1 cellular context compared by ENCODE assay signal in the genomic region with DNA sequence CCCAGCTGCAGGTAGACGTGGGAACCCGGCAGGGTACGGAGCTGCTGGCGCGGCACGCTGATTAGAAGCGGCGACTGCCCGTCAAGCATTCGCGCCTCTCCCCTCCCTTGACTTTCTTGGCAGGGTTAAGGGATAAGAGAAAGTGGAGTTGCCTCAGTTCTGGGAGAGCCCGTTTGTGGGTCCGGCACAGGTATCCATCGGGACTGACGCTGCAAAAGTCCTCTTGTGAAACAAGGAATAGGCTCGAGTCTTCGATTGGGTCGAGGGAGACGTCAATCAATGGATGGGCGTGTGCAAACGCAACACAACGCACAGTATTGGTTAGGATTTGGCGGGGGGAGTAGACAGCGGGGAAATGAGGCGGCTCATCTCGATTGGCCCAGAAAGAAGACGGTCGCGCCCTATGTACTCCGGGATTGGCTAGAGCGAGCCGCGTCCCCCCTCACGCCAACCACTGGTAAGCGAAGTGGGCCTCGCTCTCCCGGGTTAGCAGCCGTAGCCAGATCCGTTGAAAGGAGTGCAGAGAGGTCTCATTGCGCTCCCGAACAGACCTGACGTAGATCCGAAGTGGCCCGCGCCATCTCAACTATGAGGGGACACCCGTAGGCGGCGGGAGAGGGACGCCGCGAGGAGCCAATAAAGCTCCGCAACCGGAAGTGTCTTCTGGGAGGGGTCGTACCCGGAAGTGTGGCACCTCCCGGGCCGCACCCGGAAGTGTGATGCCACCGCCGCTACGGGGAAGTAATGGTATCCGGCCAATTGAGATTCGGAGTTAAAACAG.
TF ChIP-seq lines count a peak whose summit lies in the region.

A gene (plus strand): TSS at position 713 of the 781 bp plus-strand sequence. CDS start 296 bp downstream, outside the sequence.

TF ChIP-seq in GM12878, 131 proteins besides CTCF, POLR2A, EP300 and RAD21 (continued from another document and continues in another):
- peak; percentile 50 for TF ChIP-seq SIX5 (IDR thresholded peaks at IDR 0.05; ENCODE audit: low read depth, low read length, severe bottlenecking)
- peak; percentile 72 for TF ChIP-seq EED (IDR thresholded peaks at IDR 0.05; ENCODE audit: low read depth)
- TF ChIP-seq, protein P1, sequence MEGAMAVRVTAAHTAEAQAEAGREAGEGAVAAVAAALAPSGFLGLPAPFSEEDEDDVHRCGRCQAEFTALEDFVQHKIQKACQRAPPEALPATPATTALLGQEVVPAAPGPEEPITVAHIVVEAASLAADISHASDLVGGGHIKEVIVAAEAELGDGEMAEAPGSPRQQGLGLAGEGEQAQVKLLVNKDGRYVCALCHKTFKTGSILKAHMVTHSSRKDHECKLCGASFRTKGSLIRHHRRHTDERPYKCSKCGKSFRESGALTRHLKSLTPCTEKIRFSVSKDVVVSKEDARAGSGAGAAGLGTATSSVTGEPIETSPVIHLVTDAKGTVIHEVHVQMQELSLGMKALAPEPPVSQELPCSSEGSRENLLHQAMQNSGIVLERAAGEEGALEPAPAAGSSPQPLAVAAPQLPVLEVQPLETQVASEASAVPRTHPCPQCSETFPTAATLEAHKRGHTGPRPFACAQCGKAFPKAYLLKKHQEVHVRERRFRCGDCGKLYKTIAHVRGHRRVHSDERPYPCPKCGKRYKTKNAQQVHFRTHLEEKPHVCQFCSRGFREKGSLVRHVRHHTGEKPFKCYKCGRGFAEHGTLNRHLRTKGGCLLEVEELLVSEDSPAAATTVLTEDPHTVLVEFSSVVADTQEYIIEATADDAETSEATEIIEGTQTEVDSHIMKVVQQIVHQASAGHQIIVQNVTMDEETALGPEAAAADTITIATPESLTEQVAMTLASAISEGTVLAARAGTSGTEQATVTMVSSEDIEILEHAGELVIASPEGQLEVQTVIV (IDR thresholded peaks at IDR 0.05; ENCODE audit: borderline replicate concordance, partially characterized antibody) = peak; percentile 93
- TF ChIP-seq, protein P2, sequence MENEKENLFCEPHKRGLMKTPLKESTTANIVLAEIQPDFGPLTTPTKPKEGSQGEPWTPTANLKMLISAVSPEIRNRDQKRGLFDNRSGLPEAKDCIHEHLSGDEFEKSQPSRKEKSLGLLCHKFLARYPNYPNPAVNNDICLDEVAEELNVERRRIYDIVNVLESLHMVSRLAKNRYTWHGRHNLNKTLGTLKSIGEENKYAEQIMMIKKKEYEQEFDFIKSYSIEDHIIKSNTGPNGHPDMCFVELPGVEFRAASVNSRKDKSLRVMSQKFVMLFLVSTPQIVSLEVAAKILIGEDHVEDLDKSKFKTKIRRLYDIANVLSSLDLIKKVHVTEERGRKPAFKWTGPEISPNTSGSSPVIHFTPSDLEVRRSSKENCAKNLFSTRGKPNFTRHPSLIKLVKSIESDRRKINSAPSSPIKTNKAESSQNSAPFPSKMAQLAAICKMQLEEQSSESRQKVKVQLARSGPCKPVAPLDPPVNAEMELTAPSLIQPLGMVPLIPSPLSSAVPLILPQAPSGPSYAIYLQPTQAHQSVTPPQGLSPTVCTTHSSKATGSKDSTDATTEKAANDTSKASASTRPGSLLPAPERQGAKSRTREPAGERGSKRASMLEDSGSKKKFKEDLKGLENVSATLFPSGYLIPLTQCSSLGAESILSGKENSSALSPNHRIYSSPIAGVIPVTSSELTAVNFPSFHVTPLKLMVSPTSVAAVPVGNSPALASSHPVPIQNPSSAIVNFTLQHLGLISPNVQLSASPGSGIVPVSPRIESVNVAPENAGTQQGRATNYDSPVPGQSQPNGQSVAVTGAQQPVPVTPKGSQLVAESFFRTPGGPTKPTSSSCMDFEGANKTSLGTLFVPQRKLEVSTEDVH (IDR thresholded peaks at IDR 0.05; ENCODE audit: low read depth, partially characterized antibody) = peak; percentile 90
- TF ChIP-seq POU2F2 (IDR thresholded peaks at IDR 0.05; ENCODE audit: borderline replicate concordance, low read depth, low read length) = peak; percentile 64; the same call in 1 of the 3 replicates
- no peak for TF ChIP-seq SUZ12 (IDR thresholded peaks at IDR 0.05; ENCODE audit: unreplicated experiment)
- TF ChIP-seq, protein P3, sequence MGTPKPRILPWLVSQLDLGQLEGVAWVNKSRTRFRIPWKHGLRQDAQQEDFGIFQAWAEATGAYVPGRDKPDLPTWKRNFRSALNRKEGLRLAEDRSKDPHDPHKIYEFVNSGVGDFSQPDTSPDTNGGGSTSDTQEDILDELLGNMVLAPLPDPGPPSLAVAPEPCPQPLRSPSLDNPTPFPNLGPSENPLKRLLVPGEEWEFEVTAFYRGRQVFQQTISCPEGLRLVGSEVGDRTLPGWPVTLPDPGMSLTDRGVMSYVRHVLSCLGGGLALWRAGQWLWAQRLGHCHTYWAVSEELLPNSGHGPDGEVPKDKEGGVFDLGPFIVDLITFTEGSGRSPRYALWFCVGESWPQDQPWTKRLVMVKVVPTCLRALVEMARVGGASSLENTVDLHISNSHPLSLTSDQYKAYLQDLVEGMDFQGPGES (IDR thresholded peaks at IDR 0.05) = peak; percentile 88
- TF ChIP-seq, protein P4, sequence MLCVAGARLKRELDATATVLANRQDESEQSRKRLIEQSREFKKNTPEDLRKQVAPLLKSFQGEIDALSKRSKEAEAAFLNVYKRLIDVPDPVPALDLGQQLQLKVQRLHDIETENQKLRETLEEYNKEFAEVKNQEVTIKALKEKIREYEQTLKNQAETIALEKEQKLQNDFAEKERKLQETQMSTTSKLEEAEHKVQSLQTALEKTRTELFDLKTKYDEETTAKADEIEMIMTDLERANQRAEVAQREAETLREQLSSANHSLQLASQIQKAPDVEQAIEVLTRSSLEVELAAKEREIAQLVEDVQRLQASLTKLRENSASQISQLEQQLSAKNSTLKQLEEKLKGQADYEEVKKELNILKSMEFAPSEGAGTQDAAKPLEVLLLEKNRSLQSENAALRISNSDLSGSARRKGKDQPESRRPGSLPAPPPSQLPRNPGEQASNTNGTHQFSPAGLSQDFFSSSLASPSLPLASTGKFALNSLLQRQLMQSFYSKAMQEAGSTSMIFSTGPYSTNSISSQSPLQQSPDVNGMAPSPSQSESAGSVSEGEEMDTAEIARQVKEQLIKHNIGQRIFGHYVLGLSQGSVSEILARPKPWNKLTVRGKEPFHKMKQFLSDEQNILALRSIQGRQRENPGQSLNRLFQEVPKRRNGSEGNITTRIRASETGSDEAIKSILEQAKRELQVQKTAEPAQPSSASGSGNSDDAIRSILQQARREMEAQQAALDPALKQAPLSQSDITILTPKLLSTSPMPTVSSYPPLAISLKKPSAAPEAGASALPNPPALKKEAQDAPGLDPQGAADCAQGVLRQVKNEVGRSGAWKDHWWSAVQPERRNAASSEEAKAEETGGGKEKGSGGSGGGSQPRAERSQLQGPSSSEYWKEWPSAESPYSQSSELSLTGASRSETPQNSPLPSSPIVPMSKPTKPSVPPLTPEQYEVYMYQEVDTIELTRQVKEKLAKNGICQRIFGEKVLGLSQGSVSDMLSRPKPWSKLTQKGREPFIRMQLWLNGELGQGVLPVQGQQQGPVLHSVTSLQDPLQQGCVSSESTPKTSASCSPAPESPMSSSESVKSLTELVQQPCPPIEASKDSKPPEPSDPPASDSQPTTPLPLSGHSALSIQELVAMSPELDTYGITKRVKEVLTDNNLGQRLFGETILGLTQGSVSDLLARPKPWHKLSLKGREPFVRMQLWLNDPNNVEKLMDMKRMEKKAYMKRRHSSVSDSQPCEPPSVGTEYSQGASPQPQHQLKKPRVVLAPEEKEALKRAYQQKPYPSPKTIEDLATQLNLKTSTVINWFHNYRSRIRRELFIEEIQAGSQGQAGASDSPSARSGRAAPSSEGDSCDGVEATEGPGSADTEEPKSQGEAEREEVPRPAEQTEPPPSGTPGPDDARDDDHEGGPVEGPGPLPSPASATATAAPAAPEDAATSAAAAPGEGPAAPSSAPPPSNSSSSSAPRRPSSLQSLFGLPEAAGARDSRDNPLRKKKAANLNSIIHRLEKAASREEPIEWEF (IDR thresholded peaks at IDR 0.05; ENCODE audit: insufficient replicate concordance, low read depth, low read length) = no peak
- no peak for TF ChIP-seq ZNF24 (IDR thresholded peaks at IDR 0.05)
- TF ChIP-seq, protein P5, sequence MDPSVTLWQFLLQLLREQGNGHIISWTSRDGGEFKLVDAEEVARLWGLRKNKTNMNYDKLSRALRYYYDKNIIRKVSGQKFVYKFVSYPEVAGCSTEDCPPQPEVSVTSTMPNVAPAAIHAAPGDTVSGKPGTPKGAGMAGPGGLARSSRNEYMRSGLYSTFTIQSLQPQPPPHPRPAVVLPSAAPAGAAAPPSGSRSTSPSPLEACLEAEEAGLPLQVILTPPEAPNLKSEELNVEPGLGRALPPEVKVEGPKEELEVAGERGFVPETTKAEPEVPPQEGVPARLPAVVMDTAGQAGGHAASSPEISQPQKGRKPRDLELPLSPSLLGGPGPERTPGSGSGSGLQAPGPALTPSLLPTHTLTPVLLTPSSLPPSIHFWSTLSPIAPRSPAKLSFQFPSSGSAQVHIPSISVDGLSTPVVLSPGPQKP (IDR thresholded peaks at IDR 0.05; ENCODE audit: low read depth, low read length) = peak; percentile 89
- peak in 1 of 2 experiments; percentile 53; a peak in 2 of 3 replicates for TF ChIP-seq EGR1 (IDR thresholded peaks at IDR 0.05; ENCODE audit: borderline replicate concordance in 1 of 2, low read depth in 2 of 2, low read length in 2 of 2)
- TF ChIP-seq MTA2 (IDR thresholded peaks at IDR 0.05; ENCODE audit: low read depth) = no peak
- TF ChIP-seq TBL1XR1 (IDR thresholded peaks at IDR 0.05; ENCODE audit: low read depth, low read length) = no peak
- TF ChIP-seq HDAC6 (IDR thresholded peaks at IDR 0.05; ENCODE audit: unreplicated experiment) = no peak
- TF ChIP-seq WRNIP1 (IDR thresholded peaks at IDR 0.05; ENCODE audit: borderline replicate concordance, low read depth, low read length) = no peak
- no peak for TF ChIP-seq KLF5 (IDR thresholded peaks at IDR 0.05; ENCODE audit: partially characterized antibody)
- no peak for TF ChIP-seq ZNF274 (IDR thresholded peaks at IDR 0.05; ENCODE audit: insufficient read depth, insufficient read length)
- TF ChIP-seq TARDBP (IDR thresholded peaks at IDR 0.05; ENCODE audit: borderline replicate concordance) = peak; percentile 68; the same call in 1 of the 2 replicates
- TF ChIP-seq ZNF384 (IDR thresholded peaks at IDR 0.05; ENCODE audit: borderline replicate concordance, low read depth, low read length) = no peak
- peak; percentile 95 for TF ChIP-seq SP1 (IDR thresholded peaks at IDR 0.05; ENCODE audit: low read depth, low read length)
- TF ChIP-seq CBFB (IDR thresholded peaks at IDR 0.05; ENCODE audit: low read depth) = 0 out of 2 replicates have a peak, but pooled peaks have one; percentile 19
- TF ChIP-seq CBX3 (IDR thresholded peaks at IDR 0.05; ENCODE audit: borderline replicate concordance, low read depth) = no peak
- TF ChIP-seq CREB1 (IDR thresholded peaks at IDR 0.05; ENCODE audit: low read depth) = peak; percentile 86
- TF ChIP-seq MYC (IDR thresholded peaks at IDR 0.05; ENCODE audit: insufficient read depth, insufficient read length, insufficient replicate concordance, low read length, severe bottlenecking) = no peak
- no peak for TF ChIP-seq ZNF622 (IDR thresholded peaks at IDR 0.05)
- no peak for TF ChIP-seq CHD1 (IDR thresholded peaks at IDR 0.05; ENCODE audit: low read depth, low read length)
- peak; percentile 41; the same call in 1 of the 2 replicates for TF ChIP-seq RUNX3 (IDR thresholded peaks at IDR 0.05; ENCODE audit: low read length)
- TF ChIP-seq, protein P6, sequence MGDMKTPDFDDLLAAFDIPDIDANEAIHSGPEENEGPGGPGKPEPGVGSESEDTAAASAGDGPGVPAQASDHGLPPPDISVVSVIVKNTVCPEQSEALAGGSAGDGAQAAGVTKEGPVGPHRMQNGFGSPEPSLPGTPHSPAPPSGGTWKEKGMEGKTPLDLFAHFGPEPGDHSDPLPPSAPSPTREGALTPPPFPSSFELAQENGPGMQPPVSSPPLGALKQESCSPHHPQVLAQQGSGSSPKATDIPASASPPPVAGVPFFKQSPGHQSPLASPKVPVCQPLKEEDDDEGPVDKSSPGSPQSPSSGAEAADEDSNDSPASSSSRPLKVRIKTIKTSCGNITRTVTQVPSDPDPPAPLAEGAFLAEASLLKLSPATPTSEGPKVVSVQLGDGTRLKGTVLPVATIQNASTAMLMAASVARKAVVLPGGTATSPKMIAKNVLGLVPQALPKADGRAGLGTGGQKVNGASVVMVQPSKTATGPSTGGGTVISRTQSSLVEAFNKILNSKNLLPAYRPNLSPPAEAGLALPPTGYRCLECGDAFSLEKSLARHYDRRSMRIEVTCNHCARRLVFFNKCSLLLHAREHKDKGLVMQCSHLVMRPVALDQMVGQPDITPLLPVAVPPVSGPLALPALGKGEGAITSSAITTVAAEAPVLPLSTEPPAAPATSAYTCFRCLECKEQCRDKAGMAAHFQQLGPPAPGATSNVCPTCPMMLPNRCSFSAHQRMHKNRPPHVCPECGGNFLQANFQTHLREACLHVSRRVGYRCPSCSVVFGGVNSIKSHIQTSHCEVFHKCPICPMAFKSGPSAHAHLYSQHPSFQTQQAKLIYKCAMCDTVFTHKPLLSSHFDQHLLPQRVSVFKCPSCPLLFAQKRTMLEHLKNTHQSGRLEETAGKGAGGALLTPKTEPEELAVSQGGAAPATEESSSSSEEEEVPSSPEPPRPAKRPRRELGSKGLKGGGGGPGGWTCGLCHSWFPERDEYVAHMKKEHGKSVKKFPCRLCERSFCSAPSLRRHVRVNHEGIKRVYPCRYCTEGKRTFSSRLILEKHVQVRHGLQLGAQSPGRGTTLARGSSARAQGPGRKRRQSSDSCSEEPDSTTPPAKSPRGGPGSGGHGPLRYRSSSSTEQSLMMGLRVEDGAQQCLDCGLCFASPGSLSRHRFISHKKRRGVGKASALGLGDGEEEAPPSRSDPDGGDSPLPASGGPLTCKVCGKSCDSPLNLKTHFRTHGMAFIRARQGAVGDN (IDR thresholded peaks at IDR 0.05) = peak; percentile 23; the same call in 1 of the 2 replicates
- TF ChIP-seq MXI1 (IDR thresholded peaks at IDR 0.05; ENCODE audit: low read depth, low read length) = peak; percentile 11
- TF ChIP-seq STAT1 (conservative IDR thresholded peaks at IDR 0.05) = no peak
- TF ChIP-seq ZZZ3 (IDR thresholded peaks at IDR 0.05; ENCODE audit: control insufficient read depth, insufficient read length, low read depth) = no peak
- TF ChIP-seq, protein P7, sequence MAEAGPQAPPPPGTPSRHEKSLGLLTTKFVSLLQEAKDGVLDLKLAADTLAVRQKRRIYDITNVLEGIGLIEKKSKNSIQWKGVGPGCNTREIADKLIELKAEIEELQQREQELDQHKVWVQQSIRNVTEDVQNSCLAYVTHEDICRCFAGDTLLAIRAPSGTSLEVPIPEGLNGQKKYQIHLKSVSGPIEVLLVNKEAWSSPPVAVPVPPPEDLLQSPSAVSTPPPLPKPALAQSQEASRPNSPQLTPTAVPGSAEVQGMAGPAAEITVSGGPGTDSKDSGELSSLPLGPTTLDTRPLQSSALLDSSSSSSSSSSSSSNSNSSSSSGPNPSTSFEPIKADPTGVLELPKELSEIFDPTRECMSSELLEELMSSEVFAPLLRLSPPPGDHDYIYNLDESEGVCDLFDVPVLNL (IDR thresholded peaks at IDR 0.05; ENCODE audit: low read depth, low read length) = peak; percentile 59; the same call in 1 of the 2 replicates
- no peak for TF ChIP-seq CEBPB (IDR thresholded peaks at IDR 0.05; ENCODE audit: borderline replicate concordance in 1 of 2, low read depth in 2 of 2, low read length in 2 of 2)
- TF ChIP-seq, protein P8, sequence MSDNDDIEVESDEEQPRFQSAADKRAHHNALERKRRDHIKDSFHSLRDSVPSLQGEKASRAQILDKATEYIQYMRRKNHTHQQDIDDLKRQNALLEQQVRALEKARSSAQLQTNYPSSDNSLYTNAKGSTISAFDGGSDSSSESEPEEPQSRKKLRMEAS (IDR thresholded peaks at IDR 0.05; ENCODE audit: low read depth, low read length) = no peak; the same call in 1 of the 2 replicates
- TF ChIP-seq, protein P9, sequence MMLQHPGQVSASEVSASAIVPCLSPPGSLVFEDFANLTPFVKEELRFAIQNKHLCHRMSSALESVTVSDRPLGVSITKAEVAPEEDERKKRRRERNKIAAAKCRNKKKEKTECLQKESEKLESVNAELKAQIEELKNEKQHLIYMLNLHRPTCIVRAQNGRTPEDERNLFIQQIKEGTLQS (IDR thresholded peaks at IDR 0.05; ENCODE audit: borderline replicate concordance, extremely low read depth, low read depth, low read length) = no peak
- TF ChIP-seq RBBP5 (conservative IDR thresholded peaks at IDR 0.05) = no peak
- TF ChIP-seq BRCA1 (IDR thresholded peaks at IDR 0.05; ENCODE audit: low read depth, low read length) = 0 out of 2 replicates have a peak, but pooled peaks have one; percentile 15
